In the genomic region with DNA sequence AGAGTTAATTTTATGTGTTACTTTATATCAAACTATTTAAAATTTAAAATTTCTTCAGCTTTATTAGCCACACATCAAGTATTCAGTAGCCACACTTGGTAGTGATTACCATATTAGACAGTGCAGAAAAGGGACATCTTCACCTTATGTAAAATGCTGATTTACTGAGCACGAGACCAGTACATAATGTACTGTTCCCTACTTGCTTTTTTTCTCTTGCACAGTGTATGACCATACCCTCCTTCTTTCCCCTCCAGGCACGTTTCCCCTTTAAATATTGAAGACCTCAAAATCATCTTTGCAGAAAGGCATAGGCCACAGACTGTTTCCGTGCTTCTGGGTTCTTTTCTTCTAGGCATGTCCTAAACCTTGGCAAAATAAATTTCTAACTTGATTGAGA, we compare ENCODE assay signal across 2 cellular contexts.
TF ChIP-seq lines count a peak whose summit lies in the region.

No MANE protein-coding gene starts in this region.

TF ChIP-seq in WTC11, 78 proteins besides CTCF, POLR2A, EP300 and RAD21 (continued from another document):
- TF ChIP-seq, protein P1, sequence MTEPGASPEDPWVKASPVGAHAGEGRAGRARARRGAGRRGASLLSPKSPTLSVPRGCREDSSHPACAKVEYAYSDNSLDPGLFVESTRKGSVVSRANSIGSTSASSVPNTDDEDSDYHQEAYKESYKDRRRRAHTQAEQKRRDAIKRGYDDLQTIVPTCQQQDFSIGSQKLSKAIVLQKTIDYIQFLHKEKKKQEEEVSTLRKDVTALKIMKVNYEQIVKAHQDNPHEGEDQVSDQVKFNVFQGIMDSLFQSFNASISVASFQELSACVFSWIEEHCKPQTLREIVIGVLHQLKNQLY (CRISPR knock-in tag; IDR thresholded peaks at IDR 0.05): no peak
- TF ChIP-seq PRRX2 (CRISPR knock-in tag; IDR thresholded peaks at IDR 0.05) (no peak), RELA (CRISPR knock-in tag; IDR thresholded peaks at IDR 0.05; ENCODE audit: borderline replicate concordance) (no peak), MXD4 (CRISPR knock-in tag; IDR thresholded peaks at IDR 0.05; ENCODE audit: borderline replicate concordance) (no peak), TEAD1 (CRISPR knock-in tag; IDR thresholded peaks at IDR 0.05) (no peak)

TF ChIP-seq in neural cell, 6 proteins besides CTCF, POLR2A, EP300 and RAD21 (continued from another document):
- TF ChIP-seq, protein P2, sequence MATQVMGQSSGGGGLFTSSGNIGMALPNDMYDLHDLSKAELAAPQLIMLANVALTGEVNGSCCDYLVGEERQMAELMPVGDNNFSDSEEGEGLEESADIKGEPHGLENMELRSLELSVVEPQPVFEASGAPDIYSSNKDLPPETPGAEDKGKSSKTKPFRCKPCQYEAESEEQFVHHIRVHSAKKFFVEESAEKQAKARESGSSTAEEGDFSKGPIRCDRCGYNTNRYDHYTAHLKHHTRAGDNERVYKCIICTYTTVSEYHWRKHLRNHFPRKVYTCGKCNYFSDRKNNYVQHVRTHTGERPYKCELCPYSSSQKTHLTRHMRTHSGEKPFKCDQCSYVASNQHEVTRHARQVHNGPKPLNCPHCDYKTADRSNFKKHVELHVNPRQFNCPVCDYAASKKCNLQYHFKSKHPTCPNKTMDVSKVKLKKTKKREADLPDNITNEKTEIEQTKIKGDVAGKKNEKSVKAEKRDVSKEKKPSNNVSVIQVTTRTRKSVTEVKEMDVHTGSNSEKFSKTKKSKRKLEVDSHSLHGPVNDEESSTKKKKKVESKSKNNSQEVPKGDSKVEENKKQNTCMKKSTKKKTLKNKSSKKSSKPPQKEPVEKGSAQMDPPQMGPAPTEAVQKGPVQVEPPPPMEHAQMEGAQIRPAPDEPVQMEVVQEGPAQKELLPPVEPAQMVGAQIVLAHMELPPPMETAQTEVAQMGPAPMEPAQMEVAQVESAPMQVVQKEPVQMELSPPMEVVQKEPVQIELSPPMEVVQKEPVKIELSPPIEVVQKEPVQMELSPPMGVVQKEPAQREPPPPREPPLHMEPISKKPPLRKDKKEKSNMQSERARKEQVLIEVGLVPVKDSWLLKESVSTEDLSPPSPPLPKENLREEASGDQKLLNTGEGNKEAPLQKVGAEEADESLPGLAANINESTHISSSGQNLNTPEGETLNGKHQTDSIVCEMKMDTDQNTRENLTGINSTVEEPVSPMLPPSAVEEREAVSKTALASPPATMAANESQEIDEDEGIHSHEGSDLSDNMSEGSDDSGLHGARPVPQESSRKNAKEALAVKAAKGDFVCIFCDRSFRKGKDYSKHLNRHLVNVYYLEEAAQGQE (IDR thresholded peaks at IDR 0.05; ENCODE audit: borderline replicate concordance): no peak
- TF ChIP-seq EZH2 (IDR thresholded peaks at IDR 0.05; ENCODE audit: borderline replicate concordance, insufficient read depth, low read length, poor library complexity, severe bottlenecking): no peak
